Comparison of ENCODE assay signal across 1 cellular context in genomic region chr11:117479372-117479771, GRCh38.
TF ChIP-seq lines count a peak whose summit lies in the region.

No MANE protein-coding gene starts in this region.

TF ChIP-seq in HepG2, 621 proteins besides CTCF, POLR2A, EP300 and RAD21:
- TF ChIP-seq ZBTB20 (CRISPR knock-in tag; IDR thresholded peaks at IDR 0.05; ENCODE audit: borderline replicate concordance, low read depth) (no peak), KDM2A (CRISPR knock-in tag; IDR thresholded peaks at IDR 0.05; ENCODE audit: borderline replicate concordance, low read depth) (no peak), STAG1 (CRISPR knock-in tag; IDR thresholded peaks at IDR 0.05) (peak; percentile 7; the same call in 1 of the 2 replicates), SSRP1 (CRISPR knock-in tag; IDR thresholded peaks at IDR 0.05) (no peak)
- TF ChIP-seq, protein P1, sequence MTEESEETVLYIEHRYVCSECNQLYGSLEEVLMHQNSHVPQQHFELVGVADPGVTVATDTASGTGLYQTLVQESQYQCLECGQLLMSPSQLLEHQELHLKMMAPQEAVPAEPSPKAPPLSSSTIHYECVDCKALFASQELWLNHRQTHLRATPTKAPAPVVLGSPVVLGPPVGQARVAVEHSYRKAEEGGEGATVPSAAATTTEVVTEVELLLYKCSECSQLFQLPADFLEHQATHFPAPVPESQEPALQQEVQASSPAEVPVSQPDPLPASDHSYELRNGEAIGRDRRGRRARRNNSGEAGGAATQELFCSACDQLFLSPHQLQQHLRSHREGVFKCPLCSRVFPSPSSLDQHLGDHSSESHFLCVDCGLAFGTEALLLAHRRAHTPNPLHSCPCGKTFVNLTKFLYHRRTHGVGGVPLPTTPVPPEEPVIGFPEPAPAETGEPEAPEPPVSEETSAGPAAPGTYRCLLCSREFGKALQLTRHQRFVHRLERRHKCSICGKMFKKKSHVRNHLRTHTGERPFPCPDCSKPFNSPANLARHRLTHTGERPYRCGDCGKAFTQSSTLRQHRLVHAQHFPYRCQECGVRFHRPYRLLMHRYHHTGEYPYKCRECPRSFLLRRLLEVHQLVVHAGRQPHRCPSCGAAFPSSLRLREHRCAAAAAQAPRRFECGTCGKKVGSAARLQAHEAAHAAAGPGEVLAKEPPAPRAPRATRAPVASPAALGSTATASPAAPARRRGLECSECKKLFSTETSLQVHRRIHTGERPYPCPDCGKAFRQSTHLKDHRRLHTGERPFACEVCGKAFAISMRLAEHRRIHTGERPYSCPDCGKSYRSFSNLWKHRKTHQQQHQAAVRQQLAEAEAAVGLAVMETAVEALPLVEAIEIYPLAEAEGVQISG (CRISPR knock-in tag; IDR thresholded peaks at IDR 0.05) = peak; percentile 67
